ENCODE assay signal across 1 cellular context in genomic region chr5:151772029-151772867, GRCh38.
TF ChIP-seq lines count a peak whose summit lies in the region.

No MANE protein-coding gene starts in this region.

TF ChIP-seq in K562, 482 proteins besides CTCF, POLR2A, EP300 and RAD21 (continued from another document and continues in another):
- no peak for TF ChIP-seq MIER1 (IDR thresholded peaks at IDR 0.05; ENCODE audit: low read depth)
- TF ChIP-seq BRF1 (IDR thresholded peaks at IDR 0.05; ENCODE audit: borderline replicate concordance, extremely low read depth, insufficient read length) = no peak
- no peak for TF ChIP-seq ZNF76 (CRISPR knock-in tag; IDR thresholded peaks at IDR 0.05; ENCODE audit: borderline replicate concordance)
- TF ChIP-seq ETS2 (tag; IDR thresholded peaks at IDR 0.05; ENCODE audit: borderline replicate concordance, poor library complexity, severe bottlenecking) = no peak
- TF ChIP-seq FOXP4 (CRISPR knock-in tag; IDR thresholded peaks at IDR 0.05; ENCODE audit: borderline replicate concordance) = no peak
- no peak for TF ChIP-seq ZNF609 (CRISPR knock-in tag; IDR thresholded peaks at IDR 0.05; ENCODE audit: borderline replicate concordance)
- no peak for TF ChIP-seq BACH1 (tag; IDR thresholded peaks at IDR 0.05)
- TF ChIP-seq ZNF134 (CRISPR knock-in tag; conservative IDR thresholded peaks at IDR 0.05) = no peak
- TF ChIP-seq SMAD1 (IDR thresholded peaks at IDR 0.05; ENCODE audit: low read depth, low read length, partially characterized antibody) = no peak
- TF ChIP-seq SRF (CRISPR knock-in tag; IDR thresholded peaks at IDR 0.05) = no peak
- TF ChIP-seq ZNF551 (CRISPR knock-in tag; IDR thresholded peaks at IDR 0.05) = no peak
- no peak for TF ChIP-seq MTA2 (IDR thresholded peaks at IDR 0.05; ENCODE audit: low read depth)
- no peak for TF ChIP-seq U2AF1 (optimal IDR thresholded peaks at IDR 0.05; ENCODE audit: low read depth, low read length)
- TF ChIP-seq HMGXB4 (CRISPR knock-in tag; IDR thresholded peaks at IDR 0.05) = 0 out of 2 replicates have a peak, but pooled peaks have one; percentile 9
- TF ChIP-seq BRF2 (IDR thresholded peaks at IDR 0.05; ENCODE audit: borderline replicate concordance, insufficient read depth, insufficient read length) = no peak
- TF ChIP-seq ZBTB49 (CRISPR knock-in tag; IDR thresholded peaks at IDR 0.05; ENCODE audit: borderline replicate concordance) = no peak
- TF ChIP-seq HBP1 (CRISPR knock-in tag; IDR thresholded peaks at IDR 0.05) = no peak
- TF ChIP-seq HNRNPL (IDR thresholded peaks at IDR 0.05; ENCODE audit: low read depth, low read length) = no peak
- TF ChIP-seq CLOCK (CRISPR knock-in tag; IDR thresholded peaks at IDR 0.05; ENCODE audit: borderline replicate concordance) = no peak
- TF ChIP-seq PYGO2 (tag; IDR thresholded peaks at IDR 0.05) = no peak
- no peak for TF ChIP-seq ZFP91 (CRISPR knock-in tag; IDR thresholded peaks at IDR 0.05)
- TF ChIP-seq POLR3A (IDR thresholded peaks at IDR 0.05; ENCODE audit: borderline replicate concordance, extremely low read depth, insufficient read depth, insufficient read length) = no peak
- no peak for TF ChIP-seq ZNF707 (CRISPR knock-in tag; conservative IDR thresholded peaks at IDR 0.05)
- TF ChIP-seq ZBTB43 (CRISPR knock-in tag; IDR thresholded peaks at IDR 0.05) = no peak
- no peak for TF ChIP-seq SNIP1 (IDR thresholded peaks at IDR 0.05; ENCODE audit: low read depth)
- TF ChIP-seq SP1 (CRISPR knock-in tag; IDR thresholded peaks at IDR 0.05) = no peak
- TF ChIP-seq ZKSCAN1 (IDR thresholded peaks at IDR 0.05; ENCODE audit: low read depth, low read length) = no peak
- TF ChIP-seq ZBTB11 (CRISPR knock-in tag; IDR thresholded peaks at IDR 0.05) = no peak
- no peak for TF ChIP-seq E2F3 (CRISPR knock-in tag; IDR thresholded peaks at IDR 0.05)
- 0 out of 2 replicates have a peak, but pooled peaks have one; percentile 44 for TF ChIP-seq SIN3B (IDR thresholded peaks at IDR 0.05; ENCODE audit: low read depth)
- peak; percentile 44 for TF ChIP-seq CCNT2 (IDR thresholded peaks at IDR 0.05; ENCODE audit: borderline replicate concordance, extremely low read depth, insufficient read length, low read depth, low read length)
- no peak for TF ChIP-seq SAFB2 (IDR thresholded peaks at IDR 0.05; ENCODE audit: borderline replicate concordance, low read depth, low read length, severe bottlenecking)
- no peak for TF ChIP-seq PURB (CRISPR knock-in tag; IDR thresholded peaks at IDR 0.05; ENCODE audit: low read depth)
